Comparison of ENCODE assay signal across 8 cellular contexts in the genomic region with DNA sequence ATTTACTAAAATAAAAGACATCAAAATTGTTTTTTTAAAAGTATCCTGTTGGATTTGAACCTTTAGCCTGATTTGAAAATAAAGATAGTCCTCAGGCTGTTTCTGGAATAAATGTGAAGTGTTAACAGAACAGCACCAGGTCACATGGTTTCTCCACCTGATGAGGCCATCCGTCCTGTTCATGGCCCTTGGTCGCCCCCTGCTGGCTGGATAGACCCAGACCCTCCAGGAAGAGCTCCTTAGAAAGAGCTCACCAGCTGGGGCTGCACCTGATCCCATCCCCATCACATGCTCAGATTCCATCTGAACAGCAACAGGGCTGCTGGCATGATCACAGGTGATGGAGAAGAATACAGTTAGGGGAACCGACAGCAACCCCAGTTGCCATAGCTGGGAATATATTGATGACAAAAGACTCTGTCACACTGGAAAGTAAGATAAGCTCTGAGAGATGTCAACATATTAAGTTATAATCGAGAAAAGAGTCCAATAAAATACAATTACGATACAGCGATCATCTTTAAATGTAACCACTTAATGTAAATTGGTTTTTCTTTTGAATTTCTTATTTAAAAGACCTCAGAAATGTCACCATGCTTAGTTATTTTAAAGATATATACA. TPM values are rescaled to one million over a fixed set of nuclear protein-coding genes. Genes with fewer than 3 reads are reported as not detected.
DNase-seq lines count a peak whose midpoint lies in the region; ATAC-seq, FAIRE-seq and TF ChIP-seq lines count a peak whose summit lies in the region.

No MANE protein-coding gene starts in this region.

- no peak overlapping the region for H3K27ac ChIP-seq in C4-2B

- no peaks in the 10 kb centered on the region for H3K9me3 Mint-ChIP-seq in activated CD4-positive, alpha-beta T cell treated with anti-CD3 and anti-CD28 coated beads for 36 hours (ENCODE audit: low read depth)

- no peak overlapping the region for H3K27ac Mint-ChIP-seq in activated CD4-positive, alpha-beta T cell treated with anti-CD3 and anti-CD28 coated beads for 36 hours

- POLR2A ChIA-PET in activated CD4-positive, alpha-beta T cell treated with anti-CD3 and anti-CD28 coated beads for 36 hours (lab: Charles Lee): interaction anchor here (0.7 kb wide), 1 partner anchor 143 kb away, joined by 4 read pairs; no protein-coding TSS in a partner anchor

- H3K4me1 Mint-ChIP-seq in activated CD4-positive, alpha-beta T cell treated with anti-CD3 and anti-CD28 coated beads for 36 hours: no peaks in the 10 kb centered on the region

- FAIRE-seq in GM19239 (lab: Jason Lieb, UNC): peak; percentile 87

- H3K27me3 Mint-ChIP-seq in activated CD4-positive, alpha-beta T cell treated with anti-CD3 and anti-CD28 coated beads for 36 hours: peaks cover 2% of the 10 kb centered on the region

- peak; percentile 98 for TF ChIP-seq CTCF in C4-2B (conservative IDR thresholded peaks at IDR 0.05)

- intact Hi-C loops in activated CD4-positive, alpha-beta T cell treated with anti-CD3 and anti-CD28 coated beads for 36 hours (cut with DNase I, micrococcal nuclease): loop anchor here (1.0 to 10.0 kb wide), 3 partner anchors 223 to 264 kb away; partner anchors contain the start of gene TCAF1 (in 1 of the 2)

- CTCF ChIA-PET in activated CD4-positive, alpha-beta T cell treated with anti-CD3 and anti-CD28 coated beads for 36 hours (lab: Charles Lee): interaction anchor here (0.6 to 2.1 kb wide), 34 partner anchors 9 to 692 kb away, joined by 3 to 16 read pairs (median 4); partner anchors contain the start of genes OR2A2 and TCAF1

- H3K4me3 Mint-ChIP-seq in activated CD4-positive, alpha-beta T cell treated with anti-CD3 and anti-CD28 coated beads for 36 hours: no peak overlapping the region

- peak; percentile 67 for DNase-seq in GM19239 (ENCODE audit: insufficient read length, low spot score)
- DNase-seq in NCI-H345 treated with DMSO at 0.1 percent for 48 hours (lab: John Stamatoyannopoulos, UW; ENCODE audit: unreplicated experiment): peak; percentile 86
- peak; percentile 96 for DNase-seq in activated CD4-positive, alpha-beta T cell treated with anti-CD3 and anti-CD28 coated beads for 36 hours
- peak; percentile 5 for DNase-seq in cerebellum (ENCODE audit: low spot score)
- DNase-seq in left lobe of liver (ENCODE audit: low spot score): peak; percentile 73
- DNase-seq in stimulated activated CD4-positive, alpha-beta T cell treated with anti-CD3 and anti-CD28 coated beads, TNF-alpha, amount 100 ng/mL, for 24 hours (ENCODE audit: low read depth in 3 of 3): peak; percentile 82 to 92 (median 86)

- ATAC-seq in HG03280 (IDR thresholded peaks at IDR 0.05; ENCODE audit: unreplicated experiment) (peak; percentile 100), left lobe of liver (peak; percentile 94)
- ATAC-seq in activated CD4-positive, alpha-beta T cell treated with anti-CD3 and anti-CD28 coated beads for 36 hours: peak; percentile 100

- no peaks in the 10 kb centered on the region for H3K36me3 Mint-ChIP-seq in activated CD4-positive, alpha-beta T cell treated with anti-CD3 and anti-CD28 coated beads for 36 hours (ENCODE audit: low read depth)

RNA-seq across cellular contexts. Expression of gene OR2A14, which starts 4.8 kb away (rescaled TPM):
- total RNA-seq in activated CD4-positive, alpha-beta T cell treated with anti-CD3 and anti-CD28 coated beads for 36 hours: not detected
- total RNA-seq in cerebellum (not detected), left lobe of liver (not detected)

RNA-seq across cellular contexts. Expression of gene OR2A2, which starts 18.4 kb away (rescaled TPM):
- not detected for total RNA-seq in activated CD4-positive, alpha-beta T cell treated with anti-CD3 and anti-CD28 coated beads for 36 hours
- total RNA-seq in cerebellum (not detected), left lobe of liver (not detected)

RNA-seq across cellular contexts. Expression of gene OR2A12, which starts 41.7 kb away (rescaled TPM):
- not detected for total RNA-seq in activated CD4-positive, alpha-beta T cell treated with anti-CD3 and anti-CD28 coated beads for 36 hours
- total RNA-seq in cerebellum: not detected
- not detected for total RNA-seq in left lobe of liver

RNA-seq across cellular contexts. Expression of gene CTAGE4, which starts 55.4 kb away (rescaled TPM):
- total RNA-seq in activated CD4-positive, alpha-beta T cell treated with anti-CD3 and anti-CD28 coated beads for 36 hours: 1 to 10 TPM; 1.2 to 1.4 TPM
- 1.4 TPM for total RNA-seq in cerebellum
- total RNA-seq in left lobe of liver: 1.4 TPM

RNA-seq across cellular contexts. Expression of gene OR2A25, which starts 58.2 kb away (rescaled TPM):
- not detected for total RNA-seq in activated CD4-positive, alpha-beta T cell treated with anti-CD3 and anti-CD28 coated beads for 36 hours
- total RNA-seq in cerebellum (not detected), left lobe of liver (not detected)

Comparison
In these comparisons a context has a peak if more than half of its experiments do, and no peak if none do; other contexts are left out.
1. DNase-seq: peak in every context shown above with its lines; median percentile 96 in activated CD4-positive, alpha-beta T cell treated with anti-CD3 and anti-CD28 coated beads for 36 hours; 86 in NCI-H345 treated with DMSO at 0.1 percent for 48 hours; 86 in stimulated activated CD4-positive, alpha-beta T cell treated with anti-CD3 and anti-CD28 coated beads, TNF-alpha, amount 100 ng/mL, for 24 hours; 73 in left lobe of liver; 67 in GM19239; 5 in cerebellum.